24 cellular contexts compared by ENCODE assay signal in the genomic region with DNA sequence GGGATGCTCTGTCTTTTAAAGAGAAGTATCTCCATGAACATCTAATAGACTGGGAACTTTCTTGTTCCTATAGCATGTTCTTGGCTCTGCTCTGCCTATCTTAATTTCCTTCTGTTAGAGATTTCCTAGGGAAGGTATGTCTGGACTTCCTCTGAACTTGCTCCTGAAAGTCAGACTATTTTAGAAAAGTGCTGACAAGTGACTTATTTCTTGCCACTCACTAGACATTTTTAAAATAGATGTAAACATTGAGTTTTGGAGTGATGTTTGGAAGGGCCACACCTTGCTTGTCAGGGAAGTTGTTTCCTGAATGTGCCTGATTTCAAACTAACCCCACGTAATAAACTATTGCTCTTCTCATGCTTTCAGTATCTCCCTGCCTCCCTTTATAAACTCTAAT.
DNase-seq lines count a peak whose midpoint lies in the region; ATAC-seq, FAIRE-seq and TF ChIP-seq lines count a peak whose summit lies in the region.
"Had no signal": no experiment of that assay in that cellular context is flagged by ENCODE, and none has a peak within 500 bp of the region (broad histone marks: within the 10 kb centered on the region; RNA-seq: fewer than 3 reads in every experiment).

No MANE protein-coding gene starts in this region.

- H3K9me3 ChIP-seq in A549 (no peaks in the 10 kb centered on the region), K562 (replicated peaks; ENCODE audit: control insufficient read depth, insufficient read depth, low read depth, low read length) (no peaks in the 10 kb centered on the region)

- intact Hi-C loops in K562 (cut with micrococcal nuclease): no loop called here

- 48% methylated on average over 1 of the region's 1 CpG for WGBS in A549 (ENCODE audit: missing lambda C conversion rate)
- WGBS in K562 (ENCODE audit: insufficient coverage, low coverage, missing lambda C conversion rate): 0% methylated on average over 1 of the region's 1 CpG

- H3K27ac ChIP-seq in A549: no peak overlapping the region
- H3K27ac ChIP-seq in K562 (ENCODE audit: extremely low read depth, low read depth, low read length): no peak overlapping the region
- H3K27ac ChIP-seq: BLaER1 treated with 17β-estradiol and CSF1 and Interleukin-3, amounts not matched to agents 10 nM and 100 nM; C4-2B had no signal

- in situ Hi-C loops in K562 (cut with MboI): no loop called here

- H3K27me3 ChIP-seq in K562 (ENCODE audit: control insufficient read depth in 2 of 2, insufficient read depth in 2 of 2, low read length in 2 of 2): no peaks in the 10 kb centered on the region
- H3K27me3 ChIP-seq: BLaER1 treated with 17β-estradiol and CSF1 and Interleukin-3, amounts not matched to agents 10 nM and 100 nM had no signal

- H4K20me1 ChIP-seq in K562 (replicated peaks; ENCODE audit: control insufficient read depth, insufficient read depth, low read length): no peaks in the 10 kb centered on the region
- H4K20me1 ChIP-seq: BLaER1 treated with 17β-estradiol and CSF1 and Interleukin-3, amounts not matched to agents 10 nM and 100 nM had no signal

- FAIRE-seq in A549 (lab: Jason Lieb, UNC) (no peak), K562 (lab: Jason Lieb, UNC) (no peak), GM19239 (lab: Jason Lieb, UNC) (no peak), HTR-8/SVneo (lab: Jason Lieb, UNC) (no peak)
- FAIRE-seq: A204.1, GM12878, GM12892, GM18507 had no signal

- no peak overlapping the region for H3K9ac ChIP-seq in K562 (ENCODE audit: insufficient read depth in 1 of 2, low read depth in 2 of 2, low read length in 2 of 2)
- H3K9ac ChIP-seq: BLaER1 treated with 17β-estradiol and CSF1 and Interleukin-3, amounts not matched to agents 10 nM and 100 nM had no signal

- H3K4me1 ChIP-seq in A549: no peaks in the 10 kb centered on the region
- H3K4me1 ChIP-seq in K562 (replicated peaks in 1 of 2; ENCODE audit: control insufficient read depth in 2 of 2, insufficient read depth in 2 of 2, low read length in 2 of 2): no peaks in the 10 kb centered on the region

- TF ChIP-seq RAD21 in A549 (conservative IDR thresholded peaks at IDR 0.05 in 1 of 2, IDR thresholded peaks at IDR 0.05 in 1 of 2) (no peak), K562 (CRISPR knock-in tag; conservative IDR thresholded peaks at IDR 0.05 in 1 of 2, IDR thresholded peaks at IDR 0.05 in 1 of 2) (no peak)

- ATAC-seq in A549 (no peak), K562 (no peak)
- ATAC-seq: CD8-positive, alpha-beta T cell; GM12878 had no signal

- no TSS peak for BruUV-seq in K562 (replicated peaks; lab: Mats Ljungman, UMichigan)

- H3K4me3 ChIP-seq in A549: no peak overlapping the region
- H3K4me3 ChIP-seq in K562: no peak overlapping the region
- H3K4me3 ChIP-seq: BLaER1 treated with 17β-estradiol and CSF1 and Interleukin-3, amounts not matched to agents 10 nM and 100 nM; GM12878 had no signal

- H3K9me1 ChIP-seq in K562 (ENCODE audit: control insufficient read depth, insufficient read depth, low read length): no peaks in the 10 kb centered on the region

- H3K79me2 ChIP-seq in K562 (ENCODE audit: control insufficient read depth, insufficient read depth, low read length): no peaks in the 10 kb centered on the region

- no peak for TF ChIP-seq EP300 in A549 (IDR thresholded peaks at IDR 0.05)
- TF ChIP-seq EP300 in K562 (IDR thresholded peaks at IDR 0.05; ENCODE audit: low read length): no peak

- H2AFZ ChIP-seq in K562 (ENCODE audit: low read depth, low read length): no peak overlapping the region

- TF ChIP-seq POLR2A in A549 (IDR thresholded peaks at IDR 0.05; ENCODE audit: low read length) (no peak), K562 (conservative IDR thresholded peaks at IDR 0.05) (no peak)

- DNase-seq in A549 (ENCODE audit: low read depth in 1 of 2, low spot score in 1 of 2) (no peak), CMK (ENCODE audit: low read depth) (peak; percentile 62), K562 (ENCODE audit: extremely low read depth in 1 of 4, low spot score in 3 of 4) (no peak), cerebellum (ENCODE audit: low spot score) (no peak), GM19239 (ENCODE audit: insufficient read length, low spot score) (no peak), HTR-8/SVneo (ENCODE audit: insufficient read length, low spot score) (no peak)
- DNase-seq: 8988T; AML-193; CD4-positive, alpha-beta T cell; CD8-positive, alpha-beta T cell; COR-L47; DMS 273 treated with DMSO at 0.1 percent for 48 hours; DMS153; DMS53; DMS79; DND-41; EL; GDM1 had no signal

- CTCF ChIA-PET in A549 (lab: Yijun Ruan, JAX): no interaction called here
- CTCF ChIA-PET in K562 (lab: Yijun Ruan, JAX; ENCODE audit: low intra/inter-chr PET ratio): no interaction called here

- H3K36me3 ChIP-seq in K562 (ENCODE audit: control insufficient read depth, insufficient read depth, low read length): no peaks in the 10 kb centered on the region
- H3K36me3 ChIP-seq: BLaER1 treated with 17β-estradiol and CSF1 and Interleukin-3, amounts not matched to agents 10 nM and 100 nM had no signal

- H3K4me2 ChIP-seq in A549 (no peak overlapping the region), K562 (ENCODE audit: insufficient read depth, low read length) (no peak overlapping the region)
- H3K4me2 ChIP-seq: BLaER1 treated with 17β-estradiol and CSF1 and Interleukin-3, amounts not matched to agents 10 nM and 100 nM had no signal

- POLR2A ChIA-PET in A549 (lab: Yijun Ruan, JAX) (no interaction called here), K562 (lab: Yijun Ruan, JAX) (no interaction called here)

- no peak for TF ChIP-seq CTCF in A549 (IDR thresholded peaks at IDR 0.05)
- TF ChIP-seq CTCF in K562 (IDR thresholded peaks at IDR 0.05 in 2 of 3, conservative IDR thresholded peaks at IDR 0.05 in 1 of 3; ENCODE audit: insufficient read depth in 2 of 3, low read depth in 1 of 3, low read length in 3 of 3): no peak

TF ChIP-seq in A549, 52 proteins besides CTCF, POLR2A, EP300 and RAD21:
- TF ChIP-seq CBX8 (IDR thresholded peaks at IDR 0.05) (no peak), MAFK (IDR thresholded peaks at IDR 0.05; ENCODE audit: partially characterized antibody) (peak; percentile 62)

TF ChIP-seq in K562, 482 proteins besides CTCF, POLR2A, EP300 and RAD21:
- TF ChIP-seq ZNF316 (IDR thresholded peaks at IDR 0.05): peak; percentile 64; the same call in 1 of the 2 replicates
- TF ChIP-seq MAFG (tag; conservative IDR thresholded peaks at IDR 0.05): peak; percentile 57; the same call in 1 of the 2 replicates
- TF ChIP-seq MAFF (IDR thresholded peaks at IDR 0.05; ENCODE audit: low read length): peak; percentile 32; the same call in 1 of the 2 replicates
- peak; percentile 61 for TF ChIP-seq MAFK (IDR thresholded peaks at IDR 0.05; ENCODE audit: low read length)
- TF ChIP-seq BCL6 (CRISPR knock-in tag; IDR thresholded peaks at IDR 0.05): no peak
- no peak for TF ChIP-seq PTTG1 (tag; IDR thresholded peaks at IDR 0.05; ENCODE audit: low read depth)
